Comparison of ENCODE assay signal across 21 cellular contexts in the genomic region with DNA sequence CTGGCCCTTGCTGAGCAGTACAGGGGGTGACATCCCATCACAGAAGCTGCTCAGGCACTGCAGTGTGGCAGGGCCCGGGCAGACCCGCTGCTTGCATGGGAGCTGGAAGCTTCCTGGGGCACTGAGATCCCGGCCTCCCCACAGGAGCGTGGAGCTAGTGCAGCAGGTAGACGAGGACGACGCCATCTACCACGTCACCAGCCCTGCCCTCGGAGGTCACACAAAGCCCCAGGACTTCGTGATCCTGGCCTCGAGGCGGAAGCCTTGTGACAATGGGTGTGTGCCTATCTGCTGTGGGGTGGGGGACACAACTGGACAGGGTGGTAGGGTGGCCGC. TPM values are rescaled to one million over a fixed set of nuclear protein-coding genes. Genes with fewer than 3 reads are reported as not detected.
"Had no signal": no experiment of that assay in that cellular context is flagged by ENCODE, and none has a peak within 500 bp of the region (broad histone marks: within the 10 kb centered on the region; RNA-seq: fewer than 3 reads in every experiment).

No MANE protein-coding gene starts in this region.

- H3K36me3 ChIP-seq: MG63, SJSA1 had no signal

- H3K27ac ChIP-seq: HL-60, SJSA1, SK-N-MC had no signal

- H3K9me3 ChIP-seq: MG63, SJSA1 had no signal

- H3K9me3 Mint-ChIP-seq: IgD-negative memory B cell had no signal

- H3K27me3 ChIP-seq: MG63, SJSA1 had no signal

- H3K4me1 ChIP-seq: SJSA1 had no signal

- H3K27ac Mint-ChIP-seq: IgD-negative memory B cell had no signal

- H3K36me3 Mint-ChIP-seq: IgD-negative memory B cell had no signal

- DNase-seq: KBM-7, MG63, NCI-H1092, NCI-H1105 treated with DMSO at 0.1 percent for 48 hours, NCI-H1417 treated with DMSO at 0.1 percent for 48 hours, NCI-H1694 treated with DMSO at 0.1 percent for 48 hours, NCI-H1930, NCI-H2107, NCI-H2171, NCI-H226, NCI-H446, NCI-H510A, NCI-H524 treated with DMSO at 0.1 percent for 48 hours, Right ventricle myocardium superior, RPMI8226, SIG-M5 had no signal

- H3K4me3 ChIP-seq: MG63, SJSA1, SK-N-MC had no signal

RNA-seq across cellular contexts. Expression of a gene that starts 16.4 kb away (rescaled TPM):
- total RNA-seq: LHCN-M2, SJSA1 had no signal
- polyA plus RNA-seq: IgD-negative memory B cell had no signal

RNA-seq across cellular contexts. Expression of a gene that starts 34.6 kb away (rescaled TPM):
- total RNA-seq: LHCN-M2, SJSA1 had no signal
- polyA plus RNA-seq: IgD-negative memory B cell had no signal
